In genomic region chr1:119228318-119228717, GRCh38 we compare ENCODE assay signal across 21 cellular contexts.
"Had no signal": no experiment of that assay in that cellular context is flagged by ENCODE, and none has a peak within 500 bp of the region (broad histone marks: within the 10 kb centered on the region; RNA-seq: fewer than 3 reads in every experiment).

No MANE protein-coding gene starts in this region.

- H3K4me1 ChIP-seq: lower lobe of right lung, prostate gland, right atrium auricular region, thyroid gland, upper lobe of right lung had no signal

- H3K27ac ChIP-seq: coronary artery, lower lobe of right lung, prostate gland, right atrium auricular region, thyroid gland, upper lobe of right lung had no signal

- H3K4me3 ChIP-seq: coronary artery, heart right ventricle, lower lobe of right lung, prostate gland, right atrium auricular region, thyroid gland, upper lobe of right lung had no signal

- H3K27me3 ChIP-seq: heart right ventricle, right atrium auricular region, thyroid gland, upper lobe of right lung had no signal

- DNase-seq: activated CD8-positive, alpha-beta memory T cell treated with anti-CD3 and anti-CD28 coated beads, Interleukin-2, amount 50 U/mL, for 48 hours; activated naive CD4-positive, alpha-beta T cell treated with Interleukin-2 at 50 U/mL for 16 hours; activated naive CD8-positive, alpha-beta T cell treated with anti-CD3 and anti-CD28 coated beads for 36 hours; activated T-cell treated with anti-CD3 and anti-CD28 coated beads, Interleukin-2, amount 50 U/mL, for 48 hours; cerebellar nuclear complex; heart right ventricle; kidney; lower lobe of right lung; naive B cell; stimulated activated CD4-positive, alpha-beta T cell treated with anti-CD3 and anti-CD28 coated beads, Interleukin-12 subunit alpha, Interleukin-12 subunit beta, amount 100 ng/mL, for 4 hours; stimulated activated CD4-positive, alpha-beta T cell treated with anti-CD3 and anti-CD28 coated beads, Interleukin-4, amount 100 ng/mL, for 4 hours; stimulated activated naive CD8-positive, alpha-beta T cell treated with anti-CD3 and anti-CD28 coated beads, Interleukin-15, Interleukin-2, amounts not matched to agents 100 U/mL and 50 U/mL, for 24 hours; T1000; thyroid gland; upper lobe of right lung had no signal

- FAIRE-seq: astrocyte, kidney had no signal

- H3K9me3 ChIP-seq: heart right ventricle, lower lobe of right lung, prostate gland, right atrium auricular region, thyroid gland, upper lobe of right lung had no signal

- ATAC-seq: heart right ventricle, left lobe of liver, lower lobe of right lung, upper lobe of right lung, WTC11 had no signal

- H3K36me3 ChIP-seq: heart right ventricle, lower lobe of right lung, prostate gland, right atrium auricular region, thyroid gland, upper lobe of right lung had no signal
